31 cellular contexts compared by ENCODE assay signal in the genomic region with DNA sequence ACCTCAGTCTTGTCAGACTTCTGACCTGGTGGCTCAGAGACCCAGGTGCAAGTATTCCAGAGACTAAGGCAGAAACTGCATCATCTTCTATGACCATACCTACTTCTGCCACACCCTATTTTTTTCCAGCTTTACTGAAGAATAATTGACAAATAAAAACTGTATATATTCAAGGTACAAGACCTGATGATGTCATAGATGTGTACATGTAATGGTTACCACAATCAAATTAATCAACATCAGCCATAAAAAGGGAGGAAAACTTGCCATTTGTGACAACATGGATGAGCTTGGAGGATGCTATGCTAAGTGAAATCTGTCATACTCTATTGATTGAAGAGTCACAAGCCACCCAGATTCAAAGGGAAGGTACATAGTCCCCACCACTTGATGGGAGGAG.
DNase-seq lines count a peak whose midpoint lies in the region; ATAC-seq, FAIRE-seq and TF ChIP-seq lines count a peak whose summit lies in the region.
"Had no signal": no experiment of that assay in that cellular context is flagged by ENCODE, and none has a peak within 500 bp of the region (broad histone marks: within the 10 kb centered on the region; RNA-seq: fewer than 3 reads in every experiment).

No MANE protein-coding gene starts in this region.

- TF ChIP-seq EP300 in HepG2 (IDR thresholded peaks at IDR 0.05; ENCODE audit: low read depth in 2 of 2, low read length in 2 of 2) (no peak), HepG2 (CRISPR knock-in tag; IDR thresholded peaks at IDR 0.05; ENCODE audit: borderline replicate concordance) (no peak)

- H3K27ac ChIP-seq in HepG2 (ENCODE audit: extremely low read length, insufficient read depth, low read length) (no peak overlapping the region), right lobe of liver (no peak overlapping the region), HEK293 (ENCODE audit: extremely low read depth, low read depth, low read length) (no peak overlapping the region), Peyer's patch (no peak overlapping the region)
- H3K27ac ChIP-seq: 22Rv1; A549; BLaER1; BLaER1 treated with 17β-estradiol and CSF1 and Interleukin-3, amounts not matched to agents 10 nM and 100 nM; C4-2B had no signal

- BruUV-seq in HepG2 (replicated peaks; lab: Mats Ljungman, UMichigan): no TSS peak

- CTCF ChIA-PET in HepG2 (lab: Yijun Ruan, JAX; ENCODE audit: low intra/inter-chr PET ratio, low total read pairs) (no interaction called here), HEK293 (lab: Yijun Ruan, JAX) (no interaction called here)

- no peak for TF ChIP-seq CTCF in HepG2 (CRISPR knock-in tag; IDR thresholded peaks at IDR 0.05)
- TF ChIP-seq CTCF in right lobe of liver (IDR thresholded peaks at IDR 0.05): no peak
- TF ChIP-seq CTCF in HEK293 (tag by site-specific recombination; IDR thresholded peaks at IDR 0.05): no peak
- TF ChIP-seq CTCF in Peyer's patch (IDR thresholded peaks at IDR 0.05): no peak

- H2AFZ ChIP-seq in HepG2 (ENCODE audit: low read length): no peak overlapping the region

- H3K9me3 ChIP-seq in HepG2 (ENCODE audit: low read length): peaks cover 80% of the 10 kb centered on the region
- no peaks in the 10 kb centered on the region for H3K9me3 ChIP-seq in right lobe of liver
- no peaks in the 10 kb centered on the region for H3K9me3 ChIP-seq in HEK293 (ENCODE audit: control insufficient read depth, insufficient read depth, low read depth, low read length)
- H3K9me3 ChIP-seq in Peyer's patch: no peaks in the 10 kb centered on the region
- H3K9me3 ChIP-seq: BE2C; BLaER1; BLaER1 treated with 17β-estradiol and CSF1 and Interleukin-3, amounts not matched to agents 10 nM and 100 nM; Caco-2 had no signal

- intact Hi-C loops in HepG2 (cut with micrococcal nuclease; ENCODE audit: unreplicated experiment): no loop called here
- intact Hi-C loops in right lobe of liver (cut with DNase I): no loop called here

- ATAC-seq in HepG2: no peak
- no peak for ATAC-seq in right lobe of liver
- ATAC-seq: A549; CD8-positive, alpha-beta T cell had no signal

- DNase-seq in HepG2 (ENCODE audit: low spot score) (no peak), right lobe of liver (no peak), Peyer's patch (no peak)
- DNase-seq: 8988T; ACHN; AML-193; BE2C; C1 segment of cervical spinal cord; Caco-2; Calu3; CD4-positive, alpha-beta memory T cell; CD4-positive, alpha-beta T cell; CD4-positive, CD25-positive, alpha-beta regulatory T cell; CD8-positive, alpha-beta memory T cell; CD8-positive, alpha-beta T cell; COR-L47; DMS 273 treated with DMSO at 0.1 percent for 48 hours; DMS153; DMS53; DMS79; DMS79 treated with DMSO at 0.1 percent for 48 hours; DND-41; EL had no signal

- TF ChIP-seq RAD21 in HepG2 (CRISPR knock-in tag; IDR thresholded peaks at IDR 0.05): no peak

- H3K36me3 ChIP-seq in HepG2 (replicated peaks in 1 of 2; ENCODE audit: control insufficient read depth in 1 of 2, insufficient read depth in 2 of 2, low read length in 2 of 2) (no peaks in the 10 kb centered on the region), right lobe of liver (no peaks in the 10 kb centered on the region), HEK293 (ENCODE audit: control insufficient read depth in 2 of 2, insufficient read depth in 1 of 2, low read length in 2 of 2) (no peaks in the 10 kb centered on the region), Peyer's patch (no peaks in the 10 kb centered on the region)
- H3K36me3 ChIP-seq: BE2C; BLaER1; BLaER1 treated with 17β-estradiol and CSF1 and Interleukin-3, amounts not matched to agents 10 nM and 100 nM had no signal

- H3K4me2 ChIP-seq in HepG2 (ENCODE audit: low read depth, low read length): no peak overlapping the region
- H3K4me2 ChIP-seq: A549; BLaER1; BLaER1 treated with 17β-estradiol and CSF1 and Interleukin-3, amounts not matched to agents 10 nM and 100 nM had no signal

- no peaks in the 10 kb centered on the region for H3K27me3 ChIP-seq in HepG2 (ENCODE audit: control insufficient read depth in 1 of 2, insufficient read depth in 2 of 2, low read length in 2 of 2)
- no peaks in the 10 kb centered on the region for H3K27me3 ChIP-seq in right lobe of liver
- H3K27me3 ChIP-seq in Peyer's patch: no peaks in the 10 kb centered on the region
- H3K27me3 ChIP-seq: BE2C; BLaER1; BLaER1 treated with 17β-estradiol and CSF1 and Interleukin-3, amounts not matched to agents 10 nM and 100 nM had no signal

- in situ Hi-C loops in HepG2 (cut with HindIII; ENCODE audit: extremely low pct_ligation_motif_present, low pct_unique_long_range_greater_than_20kb): no loop called here

- H3K9ac ChIP-seq in HepG2 (ENCODE audit: insufficient read depth, low read depth, low read length): no peak overlapping the region
- H3K9ac ChIP-seq: BLaER1; BLaER1 treated with 17β-estradiol and CSF1 and Interleukin-3, amounts not matched to agents 10 nM and 100 nM had no signal

- FAIRE-seq in HepG2 (lab: Jason Lieb, UNC): no peak
- FAIRE-seq: A204.1, A549, D721Med had no signal

- H4K20me1 ChIP-seq in HepG2 (ENCODE audit: insufficient read depth, low read length): no peaks in the 10 kb centered on the region
- H4K20me1 ChIP-seq: BLaER1; BLaER1 treated with 17β-estradiol and CSF1 and Interleukin-3, amounts not matched to agents 10 nM and 100 nM had no signal

- no peaks in the 10 kb centered on the region for H3K4me1 ChIP-seq in HepG2 (ENCODE audit: insufficient read depth, low read length)
- no peaks in the 10 kb centered on the region for H3K4me1 ChIP-seq in right lobe of liver
- H3K4me1 ChIP-seq in HEK293 (ENCODE audit: control insufficient read depth, insufficient read depth, low read length): no peaks in the 10 kb centered on the region
- H3K4me1 ChIP-seq in Peyer's patch: no peaks in the 10 kb centered on the region
- H3K4me1 ChIP-seq: A549, BE2C, Caco-2 had no signal

- no peaks in the 10 kb centered on the region for H3K79me2 ChIP-seq in HepG2 (ENCODE audit: insufficient read depth, low read length)

- H3K4me3 ChIP-seq in HepG2 (replicated peaks in 1 of 3; ENCODE audit: insufficient read depth in 1 of 3, low read depth in 2 of 3, low read length in 3 of 3) (no peak overlapping the region), right lobe of liver (no peak overlapping the region), HEK293 (ENCODE audit: low read depth, low read length) (no peak overlapping the region), Peyer's patch (no peak overlapping the region)
- H3K4me3 ChIP-seq: A549; BLaER1; BLaER1 treated with 17β-estradiol and CSF1 and Interleukin-3, amounts not matched to agents 10 nM and 100 nM had no signal

- TF ChIP-seq POLR2A in HepG2 (IDR thresholded peaks at IDR 0.05; ENCODE audit: insufficient read depth in 1 of 2, low read depth in 2 of 2, low read length in 2 of 2): no peak
- TF ChIP-seq POLR2A in right lobe of liver (IDR thresholded peaks at IDR 0.05): no peak
- no peak for TF ChIP-seq POLR2A in Peyer's patch (IDR thresholded peaks at IDR 0.05)

- POLR2A ChIA-PET in HepG2 (lab: Yijun Ruan, JAX): no interaction called here
- POLR2A ChIA-PET in HEK293 (lab: Yijun Ruan, JAX): no interaction called here

TF ChIP-seq in HepG2, 621 proteins besides CTCF, POLR2A, EP300 and RAD21:
- TF ChIP-seq CREB1 (IDR thresholded peaks at IDR 0.05): peak; percentile 83
- no peak for TF ChIP-seq CREB1 (CRISPR knock-in tag; IDR thresholded peaks at IDR 0.05)
- TF ChIP-seq ATF7 (IDR thresholded peaks at IDR 0.05): peak; percentile 85
- no peak for TF ChIP-seq ATF7 (CRISPR knock-in tag; IDR thresholded peaks at IDR 0.05)
- TF ChIP-seq ARNT (IDR thresholded peaks at IDR 0.05): no peak

TF ChIP-seq in HEK293, 187 proteins besides CTCF, POLR2A, EP300 and RAD21:
- TF ChIP-seq, protein P1, sequence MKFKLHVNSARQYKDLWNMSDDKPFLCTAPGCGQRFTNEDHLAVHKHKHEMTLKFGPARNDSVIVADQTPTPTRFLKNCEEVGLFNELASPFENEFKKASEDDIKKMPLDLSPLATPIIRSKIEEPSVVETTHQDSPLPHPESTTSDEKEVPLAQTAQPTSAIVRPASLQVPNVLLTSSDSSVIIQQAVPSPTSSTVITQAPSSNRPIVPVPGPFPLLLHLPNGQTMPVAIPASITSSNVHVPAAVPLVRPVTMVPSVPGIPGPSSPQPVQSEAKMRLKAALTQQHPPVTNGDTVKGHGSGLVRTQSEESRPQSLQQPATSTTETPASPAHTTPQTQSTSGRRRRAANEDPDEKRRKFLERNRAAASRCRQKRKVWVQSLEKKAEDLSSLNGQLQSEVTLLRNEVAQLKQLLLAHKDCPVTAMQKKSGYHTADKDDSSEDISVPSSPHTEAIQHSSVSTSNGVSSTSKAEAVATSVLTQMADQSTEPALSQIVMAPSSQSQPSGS (tag by site-specific recombination; IDR thresholded peaks at IDR 0.05; ENCODE audit: low read depth): 0 out of 2 replicates have a peak, but pooled peaks have one; percentile 30
- no peak for TF ChIP-seq ZNF174 (tag by site-specific recombination; IDR thresholded peaks at IDR 0.05)
TF ChIP-seq in HEK293: peak in this region for 1.
